18 cellular contexts compared by ENCODE assay signal in genomic region chr20:18256440-18257090, GRCh38.
"Had no signal": no experiment of that assay in that cellular context is flagged by ENCODE, and none has a peak within 500 bp of the region (broad histone marks: within the 10 kb centered on the region; RNA-seq: fewer than 3 reads in every experiment).

No MANE protein-coding gene starts in this region.

- ATAC-seq: activated CD4-positive, alpha-beta T cell treated with anti-CD3 and anti-CD28 coated beads for 36 hours; stimulated activated naive B cell treated with anti-CD40 and anti-IgM and Interleukin-4, amounts not matched to agents 10 μg/mL and 1 μg/mL and 100 μg/mL, for 72 hours; WTC11 had no signal

- H3K27me3 ChIP-seq: cardiac muscle cell, spleen, thyroid gland had no signal

- H3K4me1 Mint-ChIP-seq: activated CD4-positive, alpha-beta T cell treated with anti-CD3 and anti-CD28 coated beads for 36 hours; activated naive CD8-positive, alpha-beta T cell treated with anti-CD3 and anti-CD28 coated beads for 36 hours; nephron; stimulated activated naive B cell treated with anti-CD40 and anti-IgM and Interleukin-4, amounts not matched to agents 10 μg/mL and 1 μg/mL and 100 μg/mL, for 72 hours; WTC11 had no signal

- H3K9me3 Mint-ChIP-seq: activated CD4-positive, alpha-beta memory T cell treated with anti-CD3 and anti-CD28 coated beads for 36 hours; activated naive CD8-positive, alpha-beta T cell treated with anti-CD3 and anti-CD28 coated beads for 36 hours; nephron; stimulated activated naive B cell treated with anti-CD40 and anti-IgM and Interleukin-4, amounts not matched to agents 10 μg/mL and 1 μg/mL and 100 μg/mL, for 72 hours; WTC11 had no signal

- DNase-seq: activated CD4-positive, alpha-beta memory T cell treated with anti-CD3 and anti-CD28 coated beads for 36 hours; activated CD4-positive, alpha-beta T cell treated with anti-CD3 and anti-CD28 coated beads for 36 hours; activated naive CD4-positive, alpha-beta T cell; activated naive CD8-positive, alpha-beta T cell treated with anti-CD3 and anti-CD28 coated beads for 36 hours; amniotic stem cell; dermis blood vessel endothelial cell; effector memory CD4-positive, alpha-beta T cell; foreskin fibroblast; occipital lobe; retina; spleen; stimulated activated naive B cell treated with anti-CD40 and anti-IgM and Interleukin-4, amounts not matched to agents 10 μg/mL and 1 μg/mL and 100 μg/mL, for 72 hours; T-helper 1 cell; T-helper 9 cell; thyroid gland had no signal

- H3K4me3 Mint-ChIP-seq: activated CD4-positive, alpha-beta memory T cell treated with anti-CD3 and anti-CD28 coated beads for 36 hours; activated CD4-positive, alpha-beta T cell treated with anti-CD3 and anti-CD28 coated beads for 36 hours; activated naive CD8-positive, alpha-beta T cell treated with anti-CD3 and anti-CD28 coated beads for 36 hours; nephron; stimulated activated naive B cell treated with anti-CD40 and anti-IgM and Interleukin-4, amounts not matched to agents 10 μg/mL and 1 μg/mL and 100 μg/mL, for 72 hours; WTC11 had no signal

- H3K4me3 ChIP-seq: cardiac muscle cell, spleen, thyroid gland had no signal

- H3K36me3 ChIP-seq: cardiac muscle cell, spleen, thyroid gland had no signal

- H3K27ac ChIP-seq: cardiac muscle cell, spleen, thyroid gland had no signal

- H3K27me3 Mint-ChIP-seq: activated naive CD8-positive, alpha-beta T cell treated with anti-CD3 and anti-CD28 coated beads for 36 hours had no signal

- H3K9me3 ChIP-seq: spleen, thyroid gland had no signal

- H3K36me3 Mint-ChIP-seq: activated CD4-positive, alpha-beta memory T cell treated with anti-CD3 and anti-CD28 coated beads for 36 hours; activated naive CD8-positive, alpha-beta T cell treated with anti-CD3 and anti-CD28 coated beads for 36 hours; stimulated activated naive B cell treated with anti-CD40 and anti-IgM and Interleukin-4, amounts not matched to agents 10 μg/mL and 1 μg/mL and 100 μg/mL, for 72 hours; WTC11 had no signal

- H3K27ac Mint-ChIP-seq: activated CD4-positive, alpha-beta memory T cell treated with anti-CD3 and anti-CD28 coated beads for 36 hours; activated CD4-positive, alpha-beta T cell treated with anti-CD3 and anti-CD28 coated beads for 36 hours; activated naive CD8-positive, alpha-beta T cell treated with anti-CD3 and anti-CD28 coated beads for 36 hours; nephron; stimulated activated naive B cell treated with anti-CD40 and anti-IgM and Interleukin-4, amounts not matched to agents 10 μg/mL and 1 μg/mL and 100 μg/mL, for 72 hours; WTC11 had no signal

- H3K4me1 ChIP-seq: spleen had no signal
